8 cellular contexts compared by ENCODE assay signal in the genomic region with DNA sequence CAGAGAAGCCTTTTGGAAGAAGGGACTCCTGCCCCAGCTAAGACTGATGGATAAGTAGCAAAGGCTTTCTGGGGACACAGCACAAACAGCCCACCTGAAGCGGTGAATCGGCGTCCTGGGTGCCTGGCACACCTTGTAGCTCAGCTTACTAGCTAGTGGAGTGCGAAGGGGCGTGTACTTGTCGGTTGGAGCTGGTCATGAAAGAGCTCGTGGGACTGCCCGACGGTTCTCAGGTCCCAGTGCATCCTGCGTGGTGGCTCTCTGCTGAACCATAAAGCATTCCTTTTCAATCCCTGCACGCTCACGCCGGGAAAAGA. TPM values are rescaled to one million over a fixed set of nuclear protein-coding genes. Genes with fewer than 3 reads are reported as not detected.
DNase-seq lines count a peak whose midpoint lies in the region; ATAC-seq and TF ChIP-seq lines count a peak whose summit lies in the region.

No MANE protein-coding gene starts in this region.

- H3K27ac Mint-ChIP-seq in activated naive CD8-positive, alpha-beta T cell treated with anti-CD3 and anti-CD28 coated beads for 36 hours: peak overlapping the region; percentile 92

- no peaks in the 10 kb centered on the region for H3K36me3 ChIP-seq in kidney epithelial cell (ENCODE audit: control insufficient read depth, insufficient read depth, low read length)

- H3K4me1 Mint-ChIP-seq in activated naive CD8-positive, alpha-beta T cell treated with anti-CD3 and anti-CD28 coated beads for 36 hours: peaks cover 15% of the 10 kb centered on the region

- peak; percentile 98 for DNase-seq in DMS79 treated with DMSO at 0.1 percent for 48 hours (lab: John Stamatoyannopoulos, UW)
- no peak for DNase-seq in activated naive CD8-positive, alpha-beta T cell treated with anti-CD3 and anti-CD28 coated beads for 36 hours
- DNase-seq in kidney epithelial cell (ENCODE audit: low read depth): no peak
- no peak for DNase-seq in NCI-H1092 treated with DMSO at 0.1 percent for 48 hours (lab: John Stamatoyannopoulos, UW)
- no peak for DNase-seq in dermis blood vessel endothelial cell

- peak overlapping the region; percentile 89 for H3K27ac ChIP-seq in temporal lobe (ENCODE audit: low read depth, low read length)

- no peaks in the 10 kb centered on the region for H3K27me3 Mint-ChIP-seq in activated naive CD8-positive, alpha-beta T cell treated with anti-CD3 and anti-CD28 coated beads for 36 hours

- no peak overlapping the region for H3K4me3 Mint-ChIP-seq in activated naive CD8-positive, alpha-beta T cell treated with anti-CD3 and anti-CD28 coated beads for 36 hours

- peak overlapping the region; percentile 87 for H3K4me3 ChIP-seq in kidney epithelial cell (ENCODE audit: low read depth, low read length)

- peak; percentile 25 for ATAC-seq in GM19467 (IDR thresholded peaks at IDR 0.05; ENCODE audit: unreplicated experiment)
- ATAC-seq in HG03521 (IDR thresholded peaks at IDR 0.05; ENCODE audit: unreplicated experiment): peak; percentile 21

- H3K27me3 ChIP-seq in kidney epithelial cell (ENCODE audit: control insufficient read depth, insufficient read depth, low read length): no peaks in the 10 kb centered on the region

- no peak for TF ChIP-seq CTCF in kidney epithelial cell (IDR thresholded peaks at IDR 0.05; ENCODE audit: insufficient read depth, low read length, poor library complexity, severe bottlenecking)

- H3K9me3 Mint-ChIP-seq in activated naive CD8-positive, alpha-beta T cell treated with anti-CD3 and anti-CD28 coated beads for 36 hours: no peaks in the 10 kb centered on the region

- H3K36me3 Mint-ChIP-seq in activated naive CD8-positive, alpha-beta T cell treated with anti-CD3 and anti-CD28 coated beads for 36 hours: peaks cover 3% of the 10 kb centered on the region

RNA-seq across cellular contexts. Expression of gene UVRAG, which starts 0.7 kb away (rescaled TPM):
- 10 to 100 TPM; 16.8 to 17.7 TPM for total RNA-seq in activated naive CD8-positive, alpha-beta T cell treated with anti-CD3 and anti-CD28 coated beads for 36 hours
- total RNA-seq in kidney epithelial cell: 14.3 and 16.2 TPM in 2 replicates
- 27.0 TPM for total RNA-seq in temporal lobe
- total RNA-seq in dermis blood vessel endothelial cell: 75.3 and 98.2 TPM in 2 replicates

RNA-seq across cellular contexts. Expression of gene DGAT2, which starts 45.7 kb away (rescaled TPM):
- 1 to 10 TPM; 1.6 to 1.9 TPM for total RNA-seq in activated naive CD8-positive, alpha-beta T cell treated with anti-CD3 and anti-CD28 coated beads for 36 hours
- total RNA-seq in kidney epithelial cell (2.7 and 2.9 TPM in 2 replicates), temporal lobe (3.2 TPM), dermis blood vessel endothelial cell (0.68 and 2.1 TPM in 2 replicates)
